18 cellular contexts compared by ENCODE assay signal in the genomic region with DNA sequence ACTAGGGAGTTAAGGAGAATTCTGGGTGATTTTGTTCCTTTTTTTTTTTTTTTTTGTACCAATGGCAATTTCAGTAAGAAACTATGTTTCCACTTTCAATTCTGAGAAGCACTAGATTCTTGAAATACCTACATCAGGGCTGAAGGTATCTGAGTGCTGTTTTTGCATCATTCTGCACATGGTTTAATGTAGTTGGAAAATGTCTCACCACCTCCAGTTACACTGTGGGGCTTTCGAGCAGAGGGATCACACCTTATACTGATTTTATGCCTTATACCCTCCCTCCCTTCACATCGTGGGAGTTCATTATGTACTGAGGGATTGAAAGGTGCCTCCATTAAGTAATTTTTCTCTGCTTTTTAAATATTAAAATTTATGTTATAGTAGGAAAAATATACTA.
A peak's percentile ranks its signal among the peaks of the same experiment; 100 is the strongest.
DNase-seq lines count a peak whose midpoint lies in the region; ATAC-seq and TF ChIP-seq lines count a peak whose summit lies in the region.
"Had no signal": no experiment of that assay in that cellular context is flagged by ENCODE, and none has a peak within 500 bp of the region (broad histone marks: within the 10 kb centered on the region; RNA-seq: fewer than 3 reads in every experiment).

No MANE protein-coding gene starts in this region.

- H3K9me3 Mint-ChIP-seq in neural progenitor cell = no peaks in the 10 kb centered on the region
- H3K9me3 Mint-ChIP-seq: CD8-positive, alpha-beta T cell; H9; IgD-negative memory B cell had no signal

- intact Hi-C loops in A673 (cut with micrococcal nuclease; ENCODE audit: unreplicated experiment) = loop anchor here (10.0 kb wide), 1 partner anchor 975 kb away; no protein-coding TSS in a partner anchor

- ATAC-seq in SK-N-SH treated with all-trans-retinoic acid at 6 μM for 48 hours (no peak), HG02798 (IDR thresholded peaks at IDR 0.05; ENCODE audit: poor library complexity, unreplicated experiment) (no peak)
- ATAC-seq: A549; CD8-positive, alpha-beta T cell; HepG2 had no signal

- WGBS in SK-N-SH (ENCODE audit: low lambda C conversion rate) = 54% methylated on average over 2 of the region's 2 CpGs

- 0 out of 2 replicates have a peak overlapping the region, but pooled peaks have one; percentile 51 for H2AFZ ChIP-seq in SK-N-SH (ENCODE audit: low read depth)
- H2AFZ ChIP-seq in Loucy (ENCODE audit: low read length) = 0 out of 2 replicates have a peak overlapping the region, but pooled peaks have one; percentile 18
- H2AFZ ChIP-seq in neural progenitor cell (replicated peaks) = peak overlapping the region; percentile 22

- H3K4me3 ChIP-seq in SK-N-SH (ENCODE audit: low read depth in 2 of 2, low read length in 1 of 2) = no peak overlapping the region
- no peak overlapping the region for H3K4me3 ChIP-seq in A673 (ENCODE audit: low read depth, low read length, poor library complexity, severe bottlenecking)
- no peak overlapping the region for H3K4me3 ChIP-seq in Loucy (ENCODE audit: low read length, poor library complexity, severe bottlenecking)
- H3K4me3 ChIP-seq in neural progenitor cell = no peak overlapping the region
- H3K4me3 ChIP-seq: A549; BLaER1 treated with 17β-estradiol and CSF1 and Interleukin-3, amounts not matched to agents 10 nM and 100 nM had no signal

- POLR2A ChIA-PET in SK-N-SH (lab: Yijun Ruan, JAX) = no interaction called here
- POLR2A ChIA-PET in A673 (lab: Charles Lee; ENCODE audit: low non-redundant PET) = no interaction called here

- H4K20me1 ChIP-seq in SK-N-SH (ENCODE audit: insufficient read depth) (no peaks in the 10 kb centered on the region), Loucy (ENCODE audit: insufficient read depth, low read length, poor library complexity, severe bottlenecking) (no peaks in the 10 kb centered on the region), neural progenitor cell (ENCODE audit: low read depth) (no peaks in the 10 kb centered on the region)
- H4K20me1 ChIP-seq: BLaER1 treated with 17β-estradiol and CSF1 and Interleukin-3, amounts not matched to agents 10 nM and 100 nM had no signal

- TF ChIP-seq RAD21 in SK-N-SH (IDR thresholded peaks at IDR 0.05; ENCODE audit: low read length) = no peak

- H3K79me2 ChIP-seq in SK-N-SH (ENCODE audit: insufficient read depth) = no peaks in the 10 kb centered on the region
- H3K79me2 ChIP-seq in Loucy (ENCODE audit: insufficient read depth, low read length) = no peaks in the 10 kb centered on the region
- no peaks in the 10 kb centered on the region for H3K79me2 ChIP-seq in neural progenitor cell (ENCODE audit: low read depth)

- no peaks in the 10 kb centered on the region for H3K36me3 Mint-ChIP-seq in neural progenitor cell
- H3K36me3 Mint-ChIP-seq: IgD-negative memory B cell had no signal

- TF ChIP-seq CTCF in SK-N-SH (IDR thresholded peaks at IDR 0.05) (no peak), A673 (conservative IDR thresholded peaks at IDR 0.05; ENCODE audit: low read depth, low read length) (no peak), Loucy (conservative IDR thresholded peaks at IDR 0.05; ENCODE audit: low read length) (no peak), neural progenitor cell (IDR thresholded peaks at IDR 0.05) (no peak)

- H3K27ac ChIP-seq in SK-N-SH (ENCODE audit: low read depth in 2 of 2, low read length in 1 of 2) = no peak overlapping the region
- H3K27ac ChIP-seq in A673 (ENCODE audit: low read depth, low read length, poor library complexity, severe bottlenecking) = no peak overlapping the region
- H3K27ac ChIP-seq in neural progenitor cell = no peak overlapping the region
- H3K27ac ChIP-seq: 22Rv1; A549; BLaER1 treated with 17β-estradiol and CSF1 and Interleukin-3, amounts not matched to agents 10 nM and 100 nM had no signal

- no peak for TF ChIP-seq EP300 in SK-N-SH (IDR thresholded peaks at IDR 0.05; ENCODE audit: borderline replicate concordance in 1 of 2, low read depth in 1 of 2, low read length in 1 of 2)

- H3K36me3 ChIP-seq in SK-N-SH (replicated peaks in 1 of 2; ENCODE audit: control insufficient read depth in 1 of 2, insufficient read depth in 2 of 2, low read length in 1 of 2) = no peaks in the 10 kb centered on the region
- no peaks in the 10 kb centered on the region for H3K36me3 ChIP-seq in A673 (ENCODE audit: insufficient read depth, low read length, poor library complexity, severe bottlenecking)
- no peaks in the 10 kb centered on the region for H3K36me3 ChIP-seq in Loucy (ENCODE audit: insufficient read depth, low read length)
- H3K36me3 ChIP-seq in neural progenitor cell = no peaks in the 10 kb centered on the region
- H3K36me3 ChIP-seq: BLaER1 treated with 17β-estradiol and CSF1 and Interleukin-3, amounts not matched to agents 10 nM and 100 nM had no signal

- DNase-seq in SK-N-SH (no peak), A673 (ENCODE audit: low spot score) (no peak), neural progenitor cell (ENCODE audit: low spot score) (no peak)
- no peak for DNase-seq in stimulated activated CD4-positive, alpha-beta T cell treated with anti-CD3 and anti-CD28 coated beads, Interleukin-4, amount 100 ng/mL, for 1 hour
- DNase-seq: Calu3; CD8-positive, alpha-beta T cell; DND-41; EL; H9 had no signal

- H3K4me2 ChIP-seq in SK-N-SH (no peak overlapping the region), Loucy (ENCODE audit: low read depth, low read length, poor library complexity, severe bottlenecking) (no peak overlapping the region), neural progenitor cell (no peak overlapping the region)
- H3K4me2 ChIP-seq: A549; BLaER1 treated with 17β-estradiol and CSF1 and Interleukin-3, amounts not matched to agents 10 nM and 100 nM had no signal

- CTCF ChIA-PET in SK-N-SH (lab: Yijun Ruan, JAX) (no interaction called here), A673 (lab: Charles Lee) (no interaction called here)

- H3K4me1 Mint-ChIP-seq in neural progenitor cell = peaks cover 3% of the 10 kb centered on the region
- H3K4me1 Mint-ChIP-seq: B cell, IgD-negative memory B cell had no signal

- H3K27ac Mint-ChIP-seq in neural progenitor cell = no peak overlapping the region
- H3K27ac Mint-ChIP-seq: B cell; CD8-positive, alpha-beta T cell; H9; IgD-negative memory B cell had no signal

- no peak overlapping the region for H3K9ac ChIP-seq in SK-N-SH
- no peak overlapping the region for H3K9ac ChIP-seq in Loucy (ENCODE audit: low read depth, low read length, poor library complexity, severe bottlenecking)
- no peak overlapping the region for H3K9ac ChIP-seq in neural progenitor cell
- H3K9ac ChIP-seq: BLaER1 treated with 17β-estradiol and CSF1 and Interleukin-3, amounts not matched to agents 10 nM and 100 nM had no signal

- BruUV-seq in A673 (replicated peaks; lab: Mats Ljungman, UMichigan) = TSS peak; percentile 56

- H3K4me1 ChIP-seq in SK-N-SH (ENCODE audit: control insufficient read depth in 1 of 2, insufficient read depth in 2 of 2, low read depth in 1 of 2, low read length in 1 of 2) (no peaks in the 10 kb centered on the region; a peak in 1 of 4 replicates), A673 (ENCODE audit: insufficient read depth, low read length, poor library complexity, severe bottlenecking) (peaks cover 10% of the 10 kb centered on the region), Loucy (ENCODE audit: insufficient read depth, low read length, poor library complexity, severe bottlenecking) (no peaks in the 10 kb centered on the region), neural progenitor cell (peaks cover 45% of the 10 kb centered on the region)
- H3K4me1 ChIP-seq: A549 had no signal

- H3F3A ChIP-seq in SK-N-SH (replicated peaks; ENCODE audit: insufficient read depth) = no peaks in the 10 kb centered on the region
- no peaks in the 10 kb centered on the region for H3F3A ChIP-seq in Loucy (ENCODE audit: low read depth)
- H3F3A ChIP-seq in neural progenitor cell (ENCODE audit: low read depth) = peaks cover 24% of the 10 kb centered on the region

- no peaks in the 10 kb centered on the region for H3K27me3 Mint-ChIP-seq in neural progenitor cell (ENCODE audit: insufficient read depth, low read depth)

- no peaks in the 10 kb centered on the region for H3K9me3 ChIP-seq in SK-N-SH
- no peaks in the 10 kb centered on the region for H3K9me3 ChIP-seq in A673 (ENCODE audit: low read depth, low read length, poor library complexity, severe bottlenecking)
- no peaks in the 10 kb centered on the region for H3K9me3 ChIP-seq in Loucy (ENCODE audit: insufficient read depth, low read depth, low read length)
- H3K9me3 ChIP-seq in neural progenitor cell (ENCODE audit: low read depth) = no peaks in the 10 kb centered on the region
- H3K9me3 ChIP-seq: A549; BLaER1 treated with 17β-estradiol and CSF1 and Interleukin-3, amounts not matched to agents 10 nM and 100 nM had no signal

- no peak overlapping the region for H3K4me3 Mint-ChIP-seq in neural progenitor cell
- H3K4me3 Mint-ChIP-seq: B cell; CD8-positive, alpha-beta T cell; H9; IgD-negative memory B cell had no signal

- H3K27me3 ChIP-seq in SK-N-SH (ENCODE audit: insufficient read depth) (no peaks in the 10 kb centered on the region), A673 (replicated peaks; ENCODE audit: insufficient read depth, low read depth, low read length, poor library complexity) (no peaks in the 10 kb centered on the region), Loucy (ENCODE audit: insufficient read depth, low read length, poor library complexity, severe bottlenecking) (no peaks in the 10 kb centered on the region), neural progenitor cell (no peaks in the 10 kb centered on the region)
- H3K27me3 ChIP-seq: BLaER1 treated with 17β-estradiol and CSF1 and Interleukin-3, amounts not matched to agents 10 nM and 100 nM had no signal

- H3K9me2 ChIP-seq in SK-N-SH = no peaks in the 10 kb centered on the region
- no peaks in the 10 kb centered on the region for H3K9me2 ChIP-seq in Loucy (replicated peaks; ENCODE audit: low read depth, low read length)

TF ChIP-seq in SK-N-SH, 30 proteins besides CTCF, POLR2A, EP300 and RAD21 (continues in another document):
- no peak for TF ChIP-seq RXRA (IDR thresholded peaks at IDR 0.05; ENCODE audit: borderline replicate concordance, low read depth)
- no peak for TF ChIP-seq POLR2AphosphoS5 (IDR thresholded peaks at IDR 0.05; ENCODE audit: low read depth, low read length)
- TF ChIP-seq FOXJ3 (CRISPR knock-in tag; IDR thresholded peaks at IDR 0.05) = no peak
- TF ChIP-seq EZH2phosphoT487 (IDR thresholded peaks at IDR 0.05; ENCODE audit: borderline replicate concordance, low read depth) = no peak

TF ChIP-seq in SK-N-SH treated with all-trans-retinoic acid at 6 μM for 48 hours, 23 proteins besides CTCF, POLR2A, EP300 and RAD21 (continues in another document):
- TF ChIP-seq OSR1 (CRISPR knock-in tag; IDR thresholded peaks at IDR 0.05) (no peak), ZNF70 (CRISPR knock-in tag; IDR thresholded peaks at IDR 0.05) (no peak), CREB5 (CRISPR knock-in tag; IDR thresholded peaks at IDR 0.05; ENCODE audit: low read depth) (no peak)
